ENCODE assay signal across 20 cellular contexts in genomic region chr9:21556581-21557427, GRCh38.
DNase-seq lines count a peak whose midpoint lies in the region; ATAC-seq, FAIRE-seq and TF ChIP-seq lines count a peak whose summit lies in the region.
"Had no signal": no experiment of that assay in that cellular context is flagged by ENCODE, and none has a peak within 500 bp of the region (broad histone marks: within the 10 kb centered on the region; RNA-seq: fewer than 3 reads in every experiment).

No MANE protein-coding gene starts in this region.

- H3K4me1 ChIP-seq in IMR-90 (ENCODE audit: control insufficient read depth, insufficient read depth, low read length) = peaks cover 12% of the 10 kb centered on the region
- H3K4me1 ChIP-seq in endodermal cell (ENCODE audit: control insufficient read depth, insufficient read depth, low read length) = no peaks in the 10 kb centered on the region
- H3K4me1 ChIP-seq in mucosa of stomach (ENCODE audit: control insufficient read depth, insufficient read depth, low read length) = peaks cover 22% of the 10 kb centered on the region
- H3K4me1 ChIP-seq in heart right ventricle = peaks cover 0 to 19% (median 11%) of the 10 kb centered on the region in 9 donors
- H3K4me1 ChIP-seq in kidney (ENCODE audit: control insufficient read depth in 1 of 2, insufficient read depth in 1 of 2, low read depth in 1 of 2, low read length in 2 of 2) = peaks cover 0 to 5% of the 10 kb centered on the region in 2 donors
- H3K4me1 ChIP-seq: BE2C had no signal

- no peak for DNase-seq in AG10803 (ENCODE audit: low read depth)
- peak; percentile 42 for DNase-seq in IMR-90
- DNase-seq in endodermal cell = no peak
- DNase-seq in heart right ventricle = no peak
- no peak for DNase-seq in kidney
- no peak for DNase-seq in cerebellum (ENCODE audit: low spot score)
- DNase-seq: activated naive CD4-positive, alpha-beta T cell treated with Interleukin-2 at 50 U/mL for 16 hours; BE2C; central memory CD4-positive, alpha-beta T cell; DMS79; left ventricle myocardium superior; NCI-H2029 treated with DMSO at 0.1 percent for 48 hours; NCI-H526 treated with DMSO at 0.1 percent for 48 hours; retina had no signal

- H3K4me3 ChIP-seq in AG10803 (ENCODE audit: low read length) (peak overlapping the region; percentile 76), IMR-90 (ENCODE audit: insufficient read depth, low read depth, low read length) (peak overlapping the region; percentile 26), endodermal cell (ENCODE audit: low read length) (peak overlapping the region; percentile 93), mucosa of stomach (ENCODE audit: low read length) (peak overlapping the region; percentile 58), heart right ventricle (no peak overlapping the region), kidney (ENCODE audit: low read length in 2 of 2) (no peak overlapping the region)
- H3K4me3 ChIP-seq: tibial nerve had no signal

- TF ChIP-seq RAD21 in IMR-90 (IDR thresholded peaks at IDR 0.05; ENCODE audit: low read length) = no peak

- peak overlapping the region; percentile 90 for H2BK5ac ChIP-seq in IMR-90 (ENCODE audit: low read depth, low read length, poor library complexity, severe bottlenecking)

- no TSS peak for BruUV-seq in IMR-90 (replicated peaks; lab: Mats Ljungman, UMichigan)

- no peaks in the 10 kb centered on the region for H4K20me1 ChIP-seq in IMR-90 (ENCODE audit: insufficient read depth, low read length)

- H3K9ac ChIP-seq in IMR-90 (ENCODE audit: low read depth, low read length) = peak overlapping the region; percentile 54; the same call in 1 of the 2 replicates
- H3K9ac ChIP-seq in endodermal cell (ENCODE audit: extremely low read depth, low read length, poor library complexity, severe bottlenecking) = peak overlapping the region; percentile 50
- peak overlapping the region; percentile 98 for H3K9ac ChIP-seq in mucosa of stomach (ENCODE audit: low read length)
- H3K9ac ChIP-seq in kidney (ENCODE audit: low read length in 2 of 2) = no peak overlapping the region

- WGBS in IMR-90 (ENCODE audit: extremely low coverage in 2 of 2, insufficient read length in 1 of 2), 2 experiments = 43% methylated on average over 1 of the region's 4 CpGs; no CpG with 5 or more reads in 1 of the 2 experiments
- WGBS in endodermal cell (ENCODE audit: insufficient coverage in 1 of 2, insufficient read length in 1 of 2), 2 experiments = 71 to 82% methylated on average over 1 to 4 of the region's 4 CpGs
- 83 to 87% methylated on average over 4 of the region's 4 CpGs for WGBS in heart right ventricle, 2 donors

- intact Hi-C loops in IMR-90 (cut with micrococcal nuclease) (loop anchor here (1.0 to 10.0 kb wide), 5 partner anchors 8 to 438 kb away; partner anchors contain the start of genes CDKN2A, CDKN2B-AS1 and KLHL9), heart right ventricle (cut with DNase I) (no loop called here), kidney (cut with DNase I) (no loop called here)

- no peak overlapping the region for H3K14ac ChIP-seq in IMR-90 (replicated peaks; ENCODE audit: low read depth, low read length)

- H3K27ac ChIP-seq in IMR-90 (ENCODE audit: insufficient read depth, low read length) (peak overlapping the region; percentile 55; the same call in 1 of the 2 replicates), endodermal cell (ENCODE audit: low read depth, low read length) (no peak overlapping the region), heart right ventricle (no peak overlapping the region), kidney (ENCODE audit: low read depth in 2 of 2, low read length in 2 of 2) (no peak overlapping the region)
- H3K27ac ChIP-seq: tibial nerve, VCaP had no signal

- POLR2A ChIA-PET in IMR-90 (lab: Charles Lee; ENCODE audit: unreplicated experiment) = no interaction called here

- FAIRE-seq in kidney (lab: Jason Lieb, UNC) = no peak
- FAIRE-seq: HTR-8/SVneo had no signal

- H3K9me3 ChIP-seq in IMR-90 (ENCODE audit: control insufficient read depth, insufficient read depth, low read length) = no peaks in the 10 kb centered on the region
- H3K9me3 ChIP-seq in endodermal cell (ENCODE audit: control insufficient read depth, low read length) = no peaks in the 10 kb centered on the region
- H3K9me3 ChIP-seq in mucosa of stomach (ENCODE audit: control insufficient read depth, low read length) = no peaks in the 10 kb centered on the region
- no peaks in the 10 kb centered on the region for H3K9me3 ChIP-seq in heart right ventricle
- H3K9me3 ChIP-seq in kidney (ENCODE audit: control insufficient read depth in 1 of 2, low read length in 2 of 2) = no peaks in the 10 kb centered on the region
- H3K9me3 ChIP-seq: BE2C, tibial nerve had no signal

- ATAC-seq in IMR-90 (ENCODE audit: low read depth) (no peak), heart right ventricle (no peak), GM18505 (IDR thresholded peaks at IDR 0.05; ENCODE audit: unreplicated experiment) (no peak)
- ATAC-seq: left ventricle myocardium superior had no signal

- H4K8ac ChIP-seq in IMR-90 (ENCODE audit: low read depth in 2 of 2, low read length in 2 of 2) = no peak overlapping the region; a peak in 1 of 4 replicates

- no peak overlapping the region for H3K56ac ChIP-seq in IMR-90 (ENCODE audit: extremely low read depth, insufficient read depth, low read length)

- peak overlapping the region; percentile 99 for H3K4me2 ChIP-seq in IMR-90 (ENCODE audit: low read depth, low read length)

- H2AK9ac ChIP-seq in IMR-90 (replicated peaks; ENCODE audit: low read depth, low read length, poor library complexity) = no peak overlapping the region

- H2AK5ac ChIP-seq in IMR-90 (ENCODE audit: low read depth, low read length) = no peak overlapping the region

- TF ChIP-seq POLR2A in IMR-90 (IDR thresholded peaks at IDR 0.05; ENCODE audit: low read depth, low read length) = no peak
- TF ChIP-seq POLR2A in GM18505 (IDR thresholded peaks at IDR 0.05; ENCODE audit: borderline replicate concordance, extremely low read depth, insufficient read depth, insufficient read length) = no peak

- CTCF ChIA-PET in IMR-90 (lab: Yijun Ruan, JAX) = interaction anchor here (0.6 to 1.7 kb wide), 2 partner anchors 90 to 132 kb away, joined by 4 to 7 read pairs; no protein-coding TSS in a partner anchor

- H2AFZ ChIP-seq in IMR-90 (replicated peaks; ENCODE audit: low read length, poor library complexity) = no peak overlapping the region

- H4K5ac ChIP-seq in IMR-90 (ENCODE audit: low read depth, low read length) = no peak overlapping the region

- no peaks in the 10 kb centered on the region for H3K36me3 Mint-ChIP-seq in endodermal cell (ENCODE audit: low read depth)

- no peak overlapping the region for H2BK15ac ChIP-seq in IMR-90 (ENCODE audit: low read depth, low read length)

- H3K23ac ChIP-seq in IMR-90 (ENCODE audit: low read depth, low read length) = peak overlapping the region; percentile 12; the same call in 1 of the 2 replicates

- H3K9me3 Mint-ChIP-seq in endodermal cell = no peaks in the 10 kb centered on the region
- H3K9me3 Mint-ChIP-seq: nephron had no signal

- 0 out of 2 replicates have a peak, but pooled peaks cover 2% of the 10 kb centered on the region for H3K9me1 ChIP-seq in IMR-90 (ENCODE audit: insufficient read depth, low read length)

- no peak overlapping the region for H3K4ac ChIP-seq in IMR-90 (ENCODE audit: low read depth, low read length)

- H3K4me1 Mint-ChIP-seq in endodermal cell = peaks cover 38% of the 10 kb centered on the region

- dilution Hi-C loops in IMR-90 (cut with HindIII; ENCODE audit: low sequenced_read_pairs, unreplicated experiment) = loop anchor here (25.0 kb wide), 1 partner anchor 230 kb away; no protein-coding TSS in a partner anchor

- H3K18ac ChIP-seq in IMR-90 (ENCODE audit: low read depth, low read length) = no peak overlapping the region

- TF ChIP-seq CTCF in AG10803 (conservative IDR thresholded peaks at IDR 0.05; ENCODE audit: low read length) = no peak
- no peak for TF ChIP-seq CTCF in IMR-90 (conservative IDR thresholded peaks at IDR 0.05; ENCODE audit: low read depth, low read length)
- TF ChIP-seq CTCF in endodermal cell (conservative IDR thresholded peaks at IDR 0.05) = no peak
- TF ChIP-seq CTCF in heart right ventricle (IDR thresholded peaks at IDR 0.05) = no peak
- TF ChIP-seq CTCF in kidney (IDR thresholded peaks at IDR 0.05; ENCODE audit: borderline replicate concordance, extremely low read depth, insufficient read depth) = no peak

- no peak overlapping the region for H4K91ac ChIP-seq in IMR-90 (ENCODE audit: insufficient read depth, low read depth, low read length)

- no peak overlapping the region for H2BK120ac ChIP-seq in IMR-90 (ENCODE audit: low read depth, low read length)

- H3K27me3 Mint-ChIP-seq in endodermal cell (ENCODE audit: insufficient read depth) = peaks cover 6% of the 10 kb centered on the region

- H2BK20ac ChIP-seq in IMR-90 (ENCODE audit: low read depth, low read length) = no peak overlapping the region

- H3K27me3 ChIP-seq in IMR-90 (ENCODE audit: control insufficient read depth, insufficient read depth, low read length) (no peaks in the 10 kb centered on the region), endodermal cell (ENCODE audit: control insufficient read depth, insufficient read depth, low read length, poor library complexity, severe bottlenecking) (peaks cover 10% of the 10 kb centered on the region), mucosa of stomach (ENCODE audit: control insufficient read depth, insufficient read depth, low read length) (peaks cover 4% of the 10 kb centered on the region), heart right ventricle (peaks cover 13 to 95% (median 83%) of the 10 kb centered on the region in 7 donors)

- H3K79me1 ChIP-seq in IMR-90 (ENCODE audit: low read depth in 1 of 2, low read length in 2 of 2) = peaks cover 0 to 19% of the 10 kb centered on the region in 2 experiments; a peak in 2 of 4 replicates

- H3K27ac Mint-ChIP-seq in endodermal cell = no peak overlapping the region
- H3K27ac Mint-ChIP-seq: nephron had no signal

- peak overlapping the region; percentile 75 for H3K4me3 Mint-ChIP-seq in endodermal cell
- H3K4me3 Mint-ChIP-seq: nephron had no signal

- in situ Hi-C loops in IMR-90 (cut with MboI; ENCODE audit: low sequenced_read_pairs) = loop anchor here (5.0 kb wide), 1 partner anchor 130 kb away; no protein-coding TSS in a partner anchor

- H3K36me3 ChIP-seq in IMR-90 (ENCODE audit: control insufficient read depth, insufficient read depth, low read length) = no peaks in the 10 kb centered on the region
- no peaks in the 10 kb centered on the region for H3K36me3 ChIP-seq in endodermal cell (ENCODE audit: control insufficient read depth, insufficient read depth, low read length)
- H3K36me3 ChIP-seq in mucosa of stomach (ENCODE audit: control insufficient read depth, insufficient read depth, low read length) = no peaks in the 10 kb centered on the region
- no peaks in the 10 kb centered on the region for H3K36me3 ChIP-seq in heart right ventricle
- H3K36me3 ChIP-seq in kidney (ENCODE audit: control insufficient read depth in 1 of 2, insufficient read depth in 2 of 2, low read length in 2 of 2) = no peaks in the 10 kb centered on the region
- H3K36me3 ChIP-seq: BE2C, tibial nerve had no signal

TF ChIP-seq in IMR-90, 13 proteins besides CTCF, POLR2A, EP300 and RAD21 (continues in another document):
- TF ChIP-seq BHLHE40 (IDR thresholded peaks at IDR 0.05; ENCODE audit: low read depth, low read length) (no peak), CHD1 (IDR thresholded peaks at IDR 0.05; ENCODE audit: low read depth, low read length) (no peak), SMC3 (IDR thresholded peaks at IDR 0.05; ENCODE audit: low read depth, low read length) (no peak), MAFK (IDR thresholded peaks at IDR 0.05; ENCODE audit: low read depth, low read length) (no peak)

Comparison
In these comparisons a context has a peak if more than half of its experiments do, and no peak if none do; other contexts are left out.
1. H3K4me3 ChIP-seq: peak in AG10803 (single experiment), IMR-90 (single experiment), endodermal cell (single experiment) and mucosa of stomach (single experiment); none in heart right ventricle (0 of 10) and kidney (0 of 2).
2. H3K9ac ChIP-seq: peak in IMR-90 (single experiment), endodermal cell (single experiment) and mucosa of stomach (single experiment); none in kidney (0 of 2).